ENCODE assay signal across 18 cellular contexts in genomic region chr9:37508834-37509206, GRCh38. TPM values are rescaled to one million over a fixed set of nuclear protein-coding genes. Genes with fewer than 3 reads are reported as not detected.
A peak's percentile ranks its signal among the peaks of the same experiment; 100 is the strongest.
DNase-seq lines count a peak whose midpoint lies in the region; ATAC-seq, FAIRE-seq and TF ChIP-seq lines count a peak whose summit lies in the region.
"Had no signal": no experiment of that assay in that cellular context is flagged by ENCODE, and none has a peak within 500 bp of the region (broad histone marks: within the 10 kb centered on the region; RNA-seq: fewer than 3 reads in every experiment).

No MANE protein-coding gene starts in this region.

- ATAC-seq in foreskin keratinocyte: no peak
- ATAC-seq in gastroesophageal sphincter: no peak

- FAIRE-seq in small intestine (lab: Jason Lieb, UNC): no peak
- FAIRE-seq: G401.6, GM12892 had no signal

- H3K27ac ChIP-seq in foreskin keratinocyte (no peak overlapping the region), small intestine (ENCODE audit: low read depth in 1 of 2, low read length in 1 of 2) (no peak overlapping the region), gastroesophageal sphincter (no peak overlapping the region)
- H3K27ac ChIP-seq: adrenal gland, neural progenitor cell had no signal

- peak; percentile 15 for TF ChIP-seq CTCF in foreskin keratinocyte (conservative IDR thresholded peaks at IDR 0.05)
- no peak for TF ChIP-seq CTCF in gastroesophageal sphincter (IDR thresholded peaks at IDR 0.05)

- no peaks in the 10 kb centered on the region for H3K4me1 ChIP-seq in foreskin keratinocyte
- no peaks in the 10 kb centered on the region for H3K4me1 ChIP-seq in small intestine (ENCODE audit: control insufficient read depth in 2 of 2, insufficient read depth in 1 of 2, low read depth in 1 of 2, low read length in 1 of 2)
- H3K4me1 ChIP-seq in gastroesophageal sphincter: no peaks in the 10 kb centered on the region
- H3K4me1 ChIP-seq: adrenal gland, neural progenitor cell had no signal

- H3K4me3 ChIP-seq in small intestine (ENCODE audit: low read depth in 1 of 2, low read length in 2 of 2) (no peak overlapping the region), gastroesophageal sphincter (no peak overlapping the region)
- H3K4me3 ChIP-seq: adrenal gland, neural progenitor cell had no signal

- DNase-seq in DMS 273 (lab: John Stamatoyannopoulos, UW; ENCODE audit: unreplicated experiment): peak; percentile 17
- DNase-seq in DMS 273 treated with DMSO at 0.1 percent for 48 hours (lab: John Stamatoyannopoulos, UW): no peak
- DNase-seq in foreskin keratinocyte: no peak
- peak; percentile 62 for DNase-seq in small intestine
- DNase-seq in HCEC 1CT: no peak
- no peak for DNase-seq in Kasumi-1 (lab: John Stamatoyannopoulos, UW)
- DNase-seq: 8988T; activated CD4-positive, alpha-beta T cell treated with anti-CD3 and anti-CD28 coated beads, Interleukin-2, amount 50 U/mL, for 1 hour; activated T-cell treated with anti-CD3 and anti-CD28 coated beads, Interleukin-2, amount 50 U/mL, for 48 hours; NCI-H2029; NCI-H774; Right ventricle myocardium superior had no signal

- H3K36me3 ChIP-seq in small intestine (ENCODE audit: control insufficient read depth in 2 of 2, insufficient read depth in 2 of 2, low read length in 2 of 2) (no peaks in the 10 kb centered on the region), gastroesophageal sphincter (peaks cover 0 to 81% of the 10 kb centered on the region in 2 donors)
- H3K36me3 ChIP-seq: neural progenitor cell had no signal

- H3K27me3 ChIP-seq in foreskin keratinocyte (no peaks in the 10 kb centered on the region), small intestine (ENCODE audit: control insufficient read depth in 2 of 2, insufficient read depth in 2 of 2, low read length in 2 of 2) (no peaks in the 10 kb centered on the region), gastroesophageal sphincter (no peaks in the 10 kb centered on the region)
- H3K27me3 ChIP-seq: adrenal gland, neural progenitor cell had no signal

- no peaks in the 10 kb centered on the region for H3K9me3 ChIP-seq in small intestine (ENCODE audit: control insufficient read depth, low read depth)
- no peaks in the 10 kb centered on the region for H3K9me3 ChIP-seq in gastroesophageal sphincter
- H3K9me3 ChIP-seq: adrenal gland had no signal

- no peak for TF ChIP-seq EP300 in gastroesophageal sphincter (IDR thresholded peaks at IDR 0.05)

- no peak for TF ChIP-seq POLR2A in gastroesophageal sphincter (IDR thresholded peaks at IDR 0.05)

- WGBS in small intestine, 3 donors: 91 to 93% (median 92%) methylated on average over 3 of the region's 3 CpGs
- 83 to 86% methylated on average over 2 to 3 of the region's 3 CpGs for WGBS in gastroesophageal sphincter (ENCODE audit: low coverage in 1 of 2), 2 donors

TF ChIP-seq in PFSK-1, 5 proteins besides CTCF, POLR2A, EP300 and RAD21:
- TF ChIP-seq REST (IDR thresholded peaks at IDR 0.05; ENCODE audit: insufficient read depth in 1 of 2, low read depth in 2 of 2, low read length in 2 of 2) (no peak), POLR2AphosphoS5 (IDR thresholded peaks at IDR 0.05; ENCODE audit: low read depth, low read length) (0 out of 2 replicates have a peak, but pooled peaks have one; percentile 3)

RNA-seq across cellular contexts. Expression of gene POLR1E, which starts 23.1 kb away (rescaled TPM):
- 29.2 TPM for polyA plus RNA-seq in PFSK-1 (2012; ENCODE audit: insufficient read length, low read depth)
- total RNA-seq in foreskin keratinocyte (39.7 and 48.9 TPM in 2 replicates), gastroesophageal sphincter (10 to 100 TPM; 22.3 to 44.0 (median 25.4) TPM)
- polyA plus RNA-seq in foreskin keratinocyte (24.1 and 32.0 TPM in 2 replicates), small intestine (10 to 100 TPM in 1 of 3 donors, 1 to 10 TPM in 2; 2.2 to 20.3 (median 7.3) TPM)

RNA-seq across cellular contexts. Expression of gene ZBTB5, which starts 43.6 kb away (rescaled TPM):
- polyA plus RNA-seq in PFSK-1 (2012; ENCODE audit: insufficient read length, low read depth): 4.8 TPM
- total RNA-seq in foreskin keratinocyte (8.9 and 9.8 TPM in 2 replicates), gastroesophageal sphincter (10 to 100 TPM; 12.3 to 15.8 (median 13.5) TPM)
- polyA plus RNA-seq in foreskin keratinocyte (3.1 and 3.5 TPM in 2 replicates), small intestine (1 to 10 TPM; 5.8 to 7.6 (median 6.2) TPM)

Comparison
In these comparisons a context has a peak if more than half of its experiments do, and no peak if none do; other contexts are left out.
1. DNase-seq: peak in DMS 273 (single experiment) and small intestine (single experiment); none in DMS 273 treated with DMSO at 0.1 percent for 48 hours (single experiment), foreskin keratinocyte (0 of 2), HCEC 1CT (single experiment) and Kasumi-1 (0 of 2).